Comparison of ENCODE assay signal across 8 cellular contexts in the genomic region with DNA sequence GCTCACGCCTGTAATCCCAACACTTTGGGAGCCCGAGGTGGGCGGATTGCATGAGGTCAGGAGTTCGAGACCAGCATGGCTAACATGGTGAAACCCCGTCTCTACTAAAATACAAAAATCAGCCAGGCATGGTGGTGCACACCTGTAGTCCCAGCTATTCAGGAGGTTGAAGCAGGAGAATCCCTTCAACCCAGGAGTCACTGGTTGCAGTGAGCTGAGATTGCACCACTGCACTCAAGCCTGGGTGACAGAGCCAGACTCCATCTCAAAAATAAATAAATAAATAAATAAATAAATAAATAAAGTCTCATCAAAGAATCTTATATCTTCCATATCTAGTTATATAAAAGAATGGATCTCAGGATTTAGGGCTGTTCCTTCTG. TPM values are rescaled to one million over a fixed set of nuclear protein-coding genes. Genes with fewer than 3 reads are reported as not detected.
DNase-seq lines count a peak whose midpoint lies in the region; ATAC-seq, FAIRE-seq and TF ChIP-seq lines count a peak whose summit lies in the region.
"Not testable (repeated sequence)": the region's sequence is repeated elsewhere in the genome, so short reads cannot be mapped to it uniquely, and the experiment has no call there.

No MANE protein-coding gene starts in this region.

- H3K4me2 ChIP-seq in A549 (peak overlapping the region; percentile 77), GM23338 (peak overlapping the region; percentile 79), SU-DHL-6 (ENCODE audit: low read depth, low read length, poor library complexity, severe bottlenecking) (peak overlapping the region; percentile 93)

- H3K4me1 Mint-ChIP-seq in GM23338 = peaks cover 10% of the 10 kb centered on the region; the same call in 2 of the 3 replicates
- not testable (repeated sequence) for H3K4me1 Mint-ChIP-seq in activated T-helper 17 cell treated with anti-CD3 and anti-CD28 coated beads, Interleukin-2, amount 50 U/mL, for 72 hours
- H3K4me1 Mint-ChIP-seq in natural killer cell treated with Interleukin-12 subunit alpha and Interleukin-12 subunit beta and Interleukin-15 and Interleukin-18, amount 100 ng/mL, for 72 hours (ENCODE audit: low read depth in 2 of 2) = peaks cover 19 to 22% of the 10 kb centered on the region in 2 donors
- H3K4me1 Mint-ChIP-seq in stimulated activated effector memory CD8-positive, alpha-beta T cell treated with anti-CD3 and anti-CD28 coated beads, Interleukin-12 subunit alpha, Interleukin-12 subunit beta, amount 100 ng/mL, for 72 hours = peaks cover 18% of the 10 kb centered on the region

- H3K79me2 ChIP-seq in GM23338 (replicated peaks; ENCODE audit: insufficient read depth) (peaks cover 14% of the 10 kb centered on the region), SU-DHL-6 (ENCODE audit: insufficient read depth, low read length) (peaks cover 15% of the 10 kb centered on the region)

- H3F3A ChIP-seq in GM23338 (replicated peaks; ENCODE audit: low read depth) = not testable (repeated sequence)
- peaks cover 19% of the 10 kb centered on the region for H3F3A ChIP-seq in SU-DHL-6 (ENCODE audit: insufficient read depth)

- CTCF ChIA-PET in A549 (lab: Yijun Ruan, JAX) = interaction anchor here (0.6 to 2.0 kb wide), 3 partner anchors 38 to 73 kb away, joined by 3 to 5 read pairs (median 4); no protein-coding TSS in a partner anchor

- H3K9me3 Mint-ChIP-seq in GM23338; activated T-helper 17 cell treated with anti-CD3 and anti-CD28 coated beads, Interleukin-2, amount 50 U/mL, for 72 hours; natural killer cell treated with Interleukin-12 subunit alpha and Interleukin-12 subunit beta and Interleukin-15 and Interleukin-18, amount 100 ng/mL, for 72 hours; stimulated activated effector memory CD8-positive, alpha-beta T cell treated with anti-CD3 and anti-CD28 coated beads, Interleukin-12 subunit alpha, Interleukin-12 subunit beta, amount 100 ng/mL, for 72 hours: not testable (repeated sequence)

- H3K36me3 ChIP-seq in GM23338 (ENCODE audit: insufficient read depth); SU-DHL-6 (ENCODE audit: low read length); left ventricle myocardium inferior: not testable (repeated sequence)

- TF ChIP-seq EP300 in A549 (IDR thresholded peaks at IDR 0.05) = not testable (repeated sequence)

- H3K27ac ChIP-seq in A549 = peak overlapping the region; percentile 95 to 96
- H3K27ac ChIP-seq in GM23338 (ENCODE audit: low read depth) = peak overlapping the region; percentile 92; the same call in 1 of the 2 replicates
- not testable (repeated sequence) for H3K27ac ChIP-seq in SU-DHL-6 (ENCODE audit: low read depth, low read length)
- H3K27ac ChIP-seq in cingulate gyrus (ENCODE audit: low read depth, low read length) = peak overlapping the region; percentile 89
- peak overlapping the region; percentile 92 for H3K27ac ChIP-seq in left ventricle myocardium inferior (replicated peaks)

- intact Hi-C loops in left ventricle myocardium inferior (cut with micrococcal nuclease) = not testable (repeated sequence)

- not testable (repeated sequence) for H4K20me1 ChIP-seq in GM23338 (replicated peaks; ENCODE audit: insufficient read depth); SU-DHL-6 (ENCODE audit: low read depth, low read length)

- ATAC-seq in A549; GM23338; activated T-helper 17 cell treated with anti-CD3 and anti-CD28 coated beads, Interleukin-2, amount 50 U/mL, for 72 hours (replicated peaks); natural killer cell treated with Interleukin-12 subunit alpha and Interleukin-12 subunit beta and Interleukin-15 and Interleukin-18, amount 100 ng/mL, for 72 hours; stimulated activated effector memory CD8-positive, alpha-beta T cell treated with anti-CD3 and anti-CD28 coated beads, Interleukin-12 subunit alpha, Interleukin-12 subunit beta, amount 100 ng/mL, for 72 hours: not testable (repeated sequence)

- not testable (repeated sequence) for DNase-seq in A549 (ENCODE audit: low read depth in 1 of 2, low spot score in 1 of 2); GM23338 (ENCODE audit: low spot score); left ventricle myocardium inferior; natural killer cell treated with Interleukin-12 subunit alpha and Interleukin-12 subunit beta and Interleukin-15 and Interleukin-18, amount 100 ng/mL, for 72 hours (ENCODE audit: low spot score); stimulated activated effector memory CD8-positive, alpha-beta T cell treated with anti-CD3 and anti-CD28 coated beads, Interleukin-12 subunit alpha, Interleukin-12 subunit beta, amount 100 ng/mL, for 72 hours (ENCODE audit: low spot score in 2 of 2)

- not testable (repeated sequence) for H3K9ac ChIP-seq in SU-DHL-6 (ENCODE audit: low read length)

- H3K4me3 Mint-ChIP-seq in GM23338 = peak overlapping the region; percentile 98; the same call in 2 of the 3 replicates
- peak overlapping the region; percentile 100 for H3K4me3 Mint-ChIP-seq in activated T-helper 17 cell treated with anti-CD3 and anti-CD28 coated beads, Interleukin-2, amount 50 U/mL, for 72 hours
- H3K4me3 Mint-ChIP-seq in natural killer cell treated with Interleukin-12 subunit alpha and Interleukin-12 subunit beta and Interleukin-15 and Interleukin-18, amount 100 ng/mL, for 72 hours = peak overlapping the region; percentile 97
- H3K4me3 Mint-ChIP-seq in stimulated activated effector memory CD8-positive, alpha-beta T cell treated with anti-CD3 and anti-CD28 coated beads, Interleukin-12 subunit alpha, Interleukin-12 subunit beta, amount 100 ng/mL, for 72 hours = peak overlapping the region; percentile 100

- H2AFZ ChIP-seq in GM23338 (peak overlapping the region; percentile 9; the same call in 1 of the 2 replicates), SU-DHL-6 (ENCODE audit: low read depth, low read length, severe bottlenecking) (peak overlapping the region; percentile 93)

- 58% methylated on average over 5 of the region's 5 CpGs for WGBS in A549 (ENCODE audit: missing lambda C conversion rate)

- POLR2A ChIA-PET in A549 (lab: Yijun Ruan, JAX) = interaction anchor here (1.7 kb wide), 1 partner anchor 34 kb away, joined by 16 read pairs; the partner anchor contains the start of gene DYNLL1

- not testable (repeated sequence) for TF ChIP-seq POLR2A in A549 (IDR thresholded peaks at IDR 0.05; ENCODE audit: low read length)

- H3K4me1 ChIP-seq in A549 (peaks cover 15% of the 10 kb centered on the region), left ventricle myocardium inferior (peaks cover 21% of the 10 kb centered on the region)
- H3K4me1 ChIP-seq in GM23338 (ENCODE audit: insufficient read depth) = not testable (repeated sequence)

- not testable (repeated sequence) for TF ChIP-seq RAD21 in A549 (conservative IDR thresholded peaks at IDR 0.05 in 1 of 2, IDR thresholded peaks at IDR 0.05 in 1 of 2)

- TF ChIP-seq CTCF in A549 (IDR thresholded peaks at IDR 0.05); GM23338 (conservative IDR thresholded peaks at IDR 0.05; ENCODE audit: low read depth in 2 of 2); SU-DHL-6 (IDR thresholded peaks at IDR 0.05; ENCODE audit: insufficient read depth, low read length, poor library complexity, severe bottlenecking); left ventricle myocardium inferior (IDR thresholded peaks at IDR 0.05; ENCODE audit: borderline replicate concordance): not testable (repeated sequence)

- not testable (repeated sequence) for H3K9me3 ChIP-seq in A549; SU-DHL-6 (ENCODE audit: insufficient read depth, low read length); left ventricle myocardium inferior (replicated peaks)

- not testable (repeated sequence) for FAIRE-seq in A549 (lab: Jason Lieb, UNC)

- H3K4me3 ChIP-seq in A549 (peak overlapping the region; percentile 67), GM23338 (peak overlapping the region; percentile 85; the same call in 1 of the 2 replicates), left ventricle myocardium inferior (peak overlapping the region; percentile 76)
- not testable (repeated sequence) for H3K4me3 ChIP-seq in SU-DHL-6 (ENCODE audit: insufficient read depth, low read length, poor library complexity, severe bottlenecking)

- not testable (repeated sequence) for H3K9me2 ChIP-seq in GM23338 (ENCODE audit: insufficient read depth); SU-DHL-6 (replicated peaks; ENCODE audit: insufficient read depth, low read length)

- H3K27me3 ChIP-seq in GM23338 (ENCODE audit: insufficient read depth); SU-DHL-6 (ENCODE audit: low read length); left ventricle myocardium inferior (ENCODE audit: low read depth): not testable (repeated sequence)

- H3K27me3 Mint-ChIP-seq in GM23338 (ENCODE audit: insufficient read depth, low read depth, poor library complexity); activated T-helper 17 cell treated with anti-CD3 and anti-CD28 coated beads, Interleukin-2, amount 50 U/mL, for 72 hours; natural killer cell treated with Interleukin-12 subunit alpha and Interleukin-12 subunit beta and Interleukin-15 and Interleukin-18, amount 100 ng/mL, for 72 hours: not testable (repeated sequence)

- H3K27ac Mint-ChIP-seq in GM23338; stimulated activated effector memory CD8-positive, alpha-beta T cell treated with anti-CD3 and anti-CD28 coated beads, Interleukin-12 subunit alpha, Interleukin-12 subunit beta, amount 100 ng/mL, for 72 hours: not testable (repeated sequence)
- H3K27ac Mint-ChIP-seq in activated T-helper 17 cell treated with anti-CD3 and anti-CD28 coated beads, Interleukin-2, amount 50 U/mL, for 72 hours = peak overlapping the region; percentile 100
- peak overlapping the region; percentile 96 to 100 for H3K27ac Mint-ChIP-seq in natural killer cell treated with Interleukin-12 subunit alpha and Interleukin-12 subunit beta and Interleukin-15 and Interleukin-18, amount 100 ng/mL, for 72 hours

- H3K36me3 Mint-ChIP-seq in GM23338 (ENCODE audit: low read depth); natural killer cell treated with Interleukin-12 subunit alpha and Interleukin-12 subunit beta and Interleukin-15 and Interleukin-18, amount 100 ng/mL, for 72 hours: not testable (repeated sequence)
- peaks cover 20% of the 10 kb centered on the region for H3K36me3 Mint-ChIP-seq in activated T-helper 17 cell treated with anti-CD3 and anti-CD28 coated beads, Interleukin-2, amount 50 U/mL, for 72 hours (ENCODE audit: low read depth)
- H3K36me3 Mint-ChIP-seq in stimulated activated effector memory CD8-positive, alpha-beta T cell treated with anti-CD3 and anti-CD28 coated beads, Interleukin-12 subunit alpha, Interleukin-12 subunit beta, amount 100 ng/mL, for 72 hours = peaks cover 25% of the 10 kb centered on the region

RNA-seq across cellular contexts. Expression of gene COQ5, which starts 1.3 kb away (rescaled TPM):
- 84.9 and 100.0 TPM in 2 replicates for polyA plus RNA-seq in A549 (2011; rRNA removed)
- 26.7 and 28.3 TPM in 2 replicates for polyA plus RNA-seq in A549 (2012; cell fraction: cytosol; rRNA removed)
- polyA plus RNA-seq in A549 (2012; cell fraction: nucleus; rRNA removed) = 12.4 and 20.9 TPM in 2 replicates
- polyA plus RNA-seq in A549 (2017; fragmentation: RNase III; extraction: RNeasy Plus Mini Kit Qiagen cat#74134 plus additional on column Dnase treatment) = 46.6 to 49.6 TPM (median 48.9 TPM) in 3 replicates
- 24.8 and 25.3 TPM in 2 replicates for polyA minus RNA-seq in A549 (2011; rRNA and poly(A)+ RNA removed)
- 32.5 and 32.6 TPM in 2 replicates for total RNA-seq in GM23338 (2014; rRNA removed; shearing (Covaris generic))
- polyA plus RNA-seq in GM23338 (2016; fragmentation: Nextera tagmentation; extraction: Ambion mirVana) = 30.7 and 32.4 TPM in 2 replicates
- total RNA-seq in activated T-helper 17 cell treated with anti-CD3 and anti-CD28 coated beads, Interleukin-2, amount 50 U/mL, for 72 hours = 10 to 100 TPM; 17.2 to 21.8 TPM
- total RNA-seq in left ventricle myocardium inferior = 41.8 TPM
- total RNA-seq in natural killer cell treated with Interleukin-12 subunit alpha and Interleukin-12 subunit beta and Interleukin-15 and Interleukin-18, amount 100 ng/mL, for 72 hours = 10 to 100 TPM; 27.5 to 27.9 TPM

RNA-seq across cellular contexts. Expression of gene RNF10, which starts 3.9 kb away (rescaled TPM):
- 118 and 137 TPM in 2 replicates for polyA plus RNA-seq in A549 (2011; rRNA removed)
- 75.6 and 79.2 TPM in 2 replicates for polyA plus RNA-seq in A549 (2012; cell fraction: cytosol; rRNA removed)
- 76.1 and 96.9 TPM in 2 replicates for polyA plus RNA-seq in A549 (2012; cell fraction: nucleus; rRNA removed)
- 87.0 to 101 TPM (median 99.3 TPM) in 3 replicates for polyA plus RNA-seq in A549 (2017; fragmentation: RNase III; extraction: RNeasy Plus Mini Kit Qiagen cat#74134 plus additional on column Dnase treatment)
- 227 and 265 TPM in 2 replicates for polyA minus RNA-seq in A549 (2011; rRNA and poly(A)+ RNA removed)
- total RNA-seq in GM23338 (2014; rRNA removed; shearing (Covaris generic)) = 90.4 and 113 TPM in 2 replicates
- 149 and 154 TPM in 2 replicates for polyA plus RNA-seq in GM23338 (2016; fragmentation: Nextera tagmentation; extraction: Ambion mirVana)
- 100 to 1,000 TPM; 182 to 212 TPM for total RNA-seq in activated T-helper 17 cell treated with anti-CD3 and anti-CD28 coated beads, Interleukin-2, amount 50 U/mL, for 72 hours
- total RNA-seq in left ventricle myocardium inferior = 274 TPM
- 100 to 1,000 TPM; 241 to 279 TPM for total RNA-seq in natural killer cell treated with Interleukin-12 subunit alpha and Interleukin-12 subunit beta and Interleukin-15 and Interleukin-18, amount 100 ng/mL, for 72 hours

RNA-seq across cellular contexts. Expression of gene DYNLL1, which starts 34.4 kb away (rescaled TPM):
- polyA plus RNA-seq in A549 (2011; rRNA removed) = 744 and 825 TPM in 2 replicates
- polyA plus RNA-seq in A549 (2012; cell fraction: cytosol; rRNA removed) = 607 and 698 TPM in 2 replicates
- 286 and 347 TPM in 2 replicates for polyA plus RNA-seq in A549 (2012; cell fraction: nucleus; rRNA removed)
- polyA plus RNA-seq in A549 (2017; fragmentation: RNase III; extraction: RNeasy Plus Mini Kit Qiagen cat#74134 plus additional on column Dnase treatment) = 700 to 848 TPM (median 735 TPM) in 3 replicates
- polyA minus RNA-seq in A549 (2011; rRNA and poly(A)+ RNA removed) = 89.7 and 109 TPM in 2 replicates
- total RNA-seq in GM23338 (2014; rRNA removed; shearing (Covaris generic)) = 310 and 313 TPM in 2 replicates
- polyA plus RNA-seq in GM23338 (2016; fragmentation: Nextera tagmentation; extraction: Ambion mirVana) = 833 and 868 TPM in 2 replicates
- 100 to 1,000 TPM in 1 of 2 donors, 10 to 100 TPM in 1; 69.2 to 197 TPM for total RNA-seq in activated T-helper 17 cell treated with anti-CD3 and anti-CD28 coated beads, Interleukin-2, amount 50 U/mL, for 72 hours
- 175 TPM for total RNA-seq in left ventricle myocardium inferior
- total RNA-seq in natural killer cell treated with Interleukin-12 subunit alpha and Interleukin-12 subunit beta and Interleukin-15 and Interleukin-18, amount 100 ng/mL, for 72 hours = 100 to 1,000 TPM; 207 to 267 TPM

RNA-seq across cellular contexts. Expression of gene POP5, which starts 50.9 kb away (rescaled TPM):
- 111 and 133 TPM in 2 replicates for polyA plus RNA-seq in A549 (2011; rRNA removed)
- 146 and 168 TPM in 2 replicates for polyA plus RNA-seq in A549 (2012; cell fraction: cytosol; rRNA removed)
- polyA plus RNA-seq in A549 (2012; cell fraction: nucleus; rRNA removed) = 93.8 and 95.1 TPM in 2 replicates
- polyA plus RNA-seq in A549 (2017; fragmentation: RNase III; extraction: RNeasy Plus Mini Kit Qiagen cat#74134 plus additional on column Dnase treatment) = 82.4 to 84.5 TPM (median 84.4 TPM) in 3 replicates
- polyA minus RNA-seq in A549 (2011; rRNA and poly(A)+ RNA removed) = 30.3 and 30.5 TPM in 2 replicates
- total RNA-seq in GM23338 (2014; rRNA removed; shearing (Covaris generic)) = 52.4 and 55.6 TPM in 2 replicates
- polyA plus RNA-seq in GM23338 (2016; fragmentation: Nextera tagmentation; extraction: Ambion mirVana) = 131 and 140 TPM in 2 replicates
- total RNA-seq in activated T-helper 17 cell treated with anti-CD3 and anti-CD28 coated beads, Interleukin-2, amount 50 U/mL, for 72 hours = 10 to 100 TPM; 29.9 to 41.5 TPM
- 48.3 TPM for total RNA-seq in left ventricle myocardium inferior
- total RNA-seq in natural killer cell treated with Interleukin-12 subunit alpha and Interleukin-12 subunit beta and Interleukin-15 and Interleukin-18, amount 100 ng/mL, for 72 hours = 10 to 100 TPM; 51.2 to 69.4 TPM
